1 cellular context compared by ENCODE assay signal in genomic region chr17:39623356-39623950, GRCh38.
TF ChIP-seq lines count a peak whose summit lies in the region.

No MANE protein-coding gene starts in this region.

TF ChIP-seq in HepG2, 621 proteins besides CTCF, POLR2A, EP300 and RAD21 (continued from another document and continues in another):
- TF ChIP-seq, protein P1, sequence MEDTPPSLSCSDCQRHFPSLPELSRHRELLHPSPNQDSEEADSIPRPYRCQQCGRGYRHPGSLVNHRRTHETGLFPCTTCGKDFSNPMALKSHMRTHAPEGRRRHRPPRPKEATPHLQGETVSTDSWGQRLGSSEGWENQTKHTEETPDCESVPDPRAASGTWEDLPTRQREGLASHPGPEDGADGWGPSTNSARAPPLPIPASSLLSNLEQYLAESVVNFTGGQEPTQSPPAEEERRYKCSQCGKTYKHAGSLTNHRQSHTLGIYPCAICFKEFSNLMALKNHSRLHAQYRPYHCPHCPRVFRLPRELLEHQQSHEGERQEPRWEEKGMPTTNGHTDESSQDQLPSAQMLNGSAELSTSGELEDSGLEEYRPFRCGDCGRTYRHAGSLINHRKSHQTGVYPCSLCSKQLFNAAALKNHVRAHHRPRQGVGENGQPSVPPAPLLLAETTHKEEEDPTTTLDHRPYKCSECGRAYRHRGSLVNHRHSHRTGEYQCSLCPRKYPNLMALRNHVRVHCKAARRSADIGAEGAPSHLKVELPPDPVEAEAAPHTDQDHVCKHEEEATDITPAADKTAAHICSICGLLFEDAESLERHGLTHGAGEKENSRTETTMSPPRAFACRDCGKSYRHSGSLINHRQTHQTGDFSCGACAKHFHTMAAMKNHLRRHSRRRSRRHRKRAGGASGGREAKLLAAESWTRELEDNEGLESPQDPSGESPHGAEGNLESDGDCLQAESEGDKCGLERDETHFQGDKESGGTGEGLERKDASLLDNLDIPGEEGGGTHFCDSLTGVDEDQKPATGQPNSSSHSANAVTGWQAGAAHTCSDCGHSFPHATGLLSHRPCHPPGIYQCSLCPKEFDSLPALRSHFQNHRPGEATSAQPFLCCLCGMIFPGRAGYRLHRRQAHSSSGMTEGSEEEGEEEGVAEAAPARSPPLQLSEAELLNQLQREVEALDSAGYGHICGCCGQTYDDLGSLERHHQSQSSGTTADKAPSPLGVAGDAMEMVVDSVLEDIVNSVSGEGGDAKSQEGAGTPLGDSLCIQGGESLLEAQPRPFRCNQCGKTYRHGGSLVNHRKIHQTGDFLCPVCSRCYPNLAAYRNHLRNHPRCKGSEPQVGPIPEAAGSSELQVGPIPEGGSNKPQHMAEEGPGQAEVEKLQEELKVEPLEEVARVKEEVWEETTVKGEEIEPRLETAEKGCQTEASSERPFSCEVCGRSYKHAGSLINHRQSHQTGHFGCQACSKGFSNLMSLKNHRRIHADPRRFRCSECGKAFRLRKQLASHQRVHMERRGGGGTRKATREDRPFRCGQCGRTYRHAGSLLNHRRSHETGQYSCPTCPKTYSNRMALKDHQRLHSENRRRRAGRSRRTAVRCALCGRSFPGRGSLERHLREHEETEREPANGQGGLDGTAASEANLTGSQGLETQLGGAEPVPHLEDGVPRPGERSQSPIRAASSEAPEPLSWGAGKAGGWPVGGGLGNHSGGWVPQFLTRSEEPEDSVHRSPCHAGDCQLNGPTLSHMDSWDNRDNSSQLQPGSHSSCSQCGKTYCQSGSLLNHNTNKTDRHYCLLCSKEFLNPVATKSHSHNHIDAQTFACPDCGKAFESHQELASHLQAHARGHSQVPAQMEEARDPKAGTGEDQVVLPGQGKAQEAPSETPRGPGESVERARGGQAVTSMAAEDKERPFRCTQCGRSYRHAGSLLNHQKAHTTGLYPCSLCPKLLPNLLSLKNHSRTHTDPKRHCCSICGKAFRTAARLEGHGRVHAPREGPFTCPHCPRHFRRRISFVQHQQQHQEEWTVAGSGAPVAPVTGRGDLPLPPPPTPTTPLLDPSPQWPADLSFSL (CRISPR knock-in tag; IDR thresholded peaks at IDR 0.05): no peak
- no peak for TF ChIP-seq ZNF746 (CRISPR knock-in tag; IDR thresholded peaks at IDR 0.05)
- TF ChIP-seq DZIP1 (CRISPR knock-in tag; IDR thresholded peaks at IDR 0.05): no peak
- TF ChIP-seq ZNF280D (CRISPR knock-in tag; IDR thresholded peaks at IDR 0.05): no peak
- TF ChIP-seq, protein P2, sequence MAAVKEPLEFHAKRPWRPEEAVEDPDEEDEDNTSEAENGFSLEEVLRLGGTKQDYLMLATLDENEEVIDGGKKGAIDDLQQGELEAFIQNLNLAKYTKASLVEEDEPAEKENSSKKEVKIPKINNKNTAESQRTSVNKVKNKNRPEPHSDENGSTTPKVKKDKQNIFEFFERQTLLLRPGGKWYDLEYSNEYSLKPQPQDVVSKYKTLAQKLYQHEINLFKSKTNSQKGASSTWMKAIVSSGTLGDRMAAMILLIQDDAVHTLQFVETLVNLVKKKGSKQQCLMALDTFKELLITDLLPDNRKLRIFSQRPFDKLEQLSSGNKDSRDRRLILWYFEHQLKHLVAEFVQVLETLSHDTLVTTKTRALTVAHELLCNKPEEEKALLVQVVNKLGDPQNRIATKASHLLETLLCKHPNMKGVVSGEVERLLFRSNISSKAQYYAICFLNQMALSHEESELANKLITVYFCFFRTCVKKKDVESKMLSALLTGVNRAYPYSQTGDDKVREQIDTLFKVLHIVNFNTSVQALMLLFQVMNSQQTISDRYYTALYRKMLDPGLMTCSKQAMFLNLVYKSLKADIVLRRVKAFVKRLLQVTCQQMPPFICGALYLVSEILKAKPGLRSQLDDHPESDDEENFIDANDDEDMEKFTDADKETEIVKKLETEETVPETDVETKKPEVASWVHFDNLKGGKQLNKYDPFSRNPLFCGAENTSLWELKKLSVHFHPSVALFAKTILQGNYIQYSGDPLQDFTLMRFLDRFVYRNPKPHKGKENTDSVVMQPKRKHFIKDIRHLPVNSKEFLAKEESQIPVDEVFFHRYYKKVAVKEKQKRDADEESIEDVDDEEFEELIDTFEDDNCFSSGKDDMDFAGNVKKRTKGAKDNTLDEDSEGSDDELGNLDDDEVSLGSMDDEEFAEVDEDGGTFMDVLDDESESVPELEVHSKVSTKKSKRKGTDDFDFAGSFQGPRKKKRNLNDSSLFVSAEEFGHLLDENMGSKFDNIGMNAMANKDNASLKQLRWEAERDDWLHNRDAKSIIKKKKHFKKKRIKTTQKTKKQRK (IDR thresholded peaks at IDR 0.05; ENCODE audit: low read length): no peak
- TF ChIP-seq, protein P3, sequence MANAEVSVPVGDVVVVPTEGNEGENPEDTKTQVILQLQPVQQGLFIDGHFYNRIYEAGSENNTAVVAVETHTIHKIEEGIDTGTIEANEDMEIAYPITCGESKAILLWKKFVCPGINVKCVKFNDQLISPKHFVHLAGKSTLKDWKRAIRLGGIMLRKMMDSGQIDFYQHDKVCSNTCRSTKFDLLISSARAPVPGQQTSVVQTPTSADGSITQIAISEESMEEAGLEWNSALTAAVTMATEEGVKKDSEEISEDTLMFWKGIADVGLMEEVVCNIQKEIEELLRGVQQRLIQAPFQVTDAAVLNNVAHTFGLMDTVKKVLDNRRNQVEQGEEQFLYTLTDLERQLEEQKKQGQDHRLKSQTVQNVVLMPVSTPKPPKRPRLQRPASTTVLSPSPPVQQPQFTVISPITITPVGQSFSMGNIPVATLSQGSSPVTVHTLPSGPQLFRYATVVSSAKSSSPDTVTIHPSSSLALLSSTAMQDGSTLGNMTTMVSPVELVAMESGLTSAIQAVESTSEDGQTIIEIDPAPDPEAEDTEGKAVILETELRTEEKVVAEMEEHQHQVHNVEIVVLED (CRISPR knock-in tag; IDR thresholded peaks at IDR 0.05; ENCODE audit: borderline replicate concordance): no peak
- no peak for TF ChIP-seq HNRNPUL1 (IDR thresholded peaks at IDR 0.05; ENCODE audit: low read depth, low read length)
- TF ChIP-seq RFXANK (CRISPR knock-in tag; IDR thresholded peaks at IDR 0.05): no peak
- TF ChIP-seq ELF1 (CRISPR knock-in tag; IDR thresholded peaks at IDR 0.05): peak; percentile 36; the same call in 1 of the 2 replicates
- TF ChIP-seq GPBP1L1 (CRISPR knock-in tag; IDR thresholded peaks at IDR 0.05): no peak
- TF ChIP-seq ARNT2 (CRISPR knock-in tag; IDR thresholded peaks at IDR 0.05; ENCODE audit: low read depth): 0 out of 2 replicates have a peak, but pooled peaks have one; percentile 45
- TF ChIP-seq ATF4 (CRISPR knock-in tag; IDR thresholded peaks at IDR 0.05): no peak
- TF ChIP-seq KDM3A (CRISPR knock-in tag; IDR thresholded peaks at IDR 0.05; ENCODE audit: low read depth): 0 out of 2 replicates have a peak, but pooled peaks have one; percentile 59
- TF ChIP-seq, protein P4, sequence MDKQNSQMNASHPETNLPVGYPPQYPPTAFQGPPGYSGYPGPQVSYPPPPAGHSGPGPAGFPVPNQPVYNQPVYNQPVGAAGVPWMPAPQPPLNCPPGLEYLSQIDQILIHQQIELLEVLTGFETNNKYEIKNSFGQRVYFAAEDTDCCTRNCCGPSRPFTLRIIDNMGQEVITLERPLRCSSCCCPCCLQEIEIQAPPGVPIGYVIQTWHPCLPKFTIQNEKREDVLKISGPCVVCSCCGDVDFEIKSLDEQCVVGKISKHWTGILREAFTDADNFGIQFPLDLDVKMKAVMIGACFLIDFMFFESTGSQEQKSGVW (CRISPR knock-in tag; IDR thresholded peaks at IDR 0.05; ENCODE audit: borderline replicate concordance): no peak
- TF ChIP-seq BORCS8-MEF2B (CRISPR knock-in tag; IDR thresholded peaks at IDR 0.05): peak; percentile 45; the same call in 1 of the 2 replicates
- no peak for TF ChIP-seq ADNP (CRISPR knock-in tag; IDR thresholded peaks at IDR 0.05)
- no peak for TF ChIP-seq CBX1 (IDR thresholded peaks at IDR 0.05; ENCODE audit: low read depth)
- TF ChIP-seq ZNF335 (CRISPR knock-in tag; IDR thresholded peaks at IDR 0.05): peak; percentile 47; the same call in 1 of the 2 replicates
- no peak for TF ChIP-seq NPAS2 (CRISPR knock-in tag; IDR thresholded peaks at IDR 0.05; ENCODE audit: borderline replicate concordance)
- no peak for TF ChIP-seq PAWR (CRISPR knock-in tag; IDR thresholded peaks at IDR 0.05; ENCODE audit: borderline replicate concordance)
- no peak for TF ChIP-seq SOX13 (IDR thresholded peaks at IDR 0.05)
- TF ChIP-seq SOX13 (CRISPR knock-in tag; conservative IDR thresholded peaks at IDR 0.05 in 1 of 2, IDR thresholded peaks at IDR 0.05 in 1 of 2): 0 out of 4 replicates have a peak, but pooled peaks of 1 of the 2 experiments have one; percentile 6
- no peak for TF ChIP-seq HNRNPK (IDR thresholded peaks at IDR 0.05; ENCODE audit: low read depth, low read length, poor library complexity, severe bottlenecking)
- no peak for TF ChIP-seq ZNF414 (CRISPR knock-in tag; IDR thresholded peaks at IDR 0.05)
